11 cellular contexts compared by ENCODE assay signal in the genomic region with DNA sequence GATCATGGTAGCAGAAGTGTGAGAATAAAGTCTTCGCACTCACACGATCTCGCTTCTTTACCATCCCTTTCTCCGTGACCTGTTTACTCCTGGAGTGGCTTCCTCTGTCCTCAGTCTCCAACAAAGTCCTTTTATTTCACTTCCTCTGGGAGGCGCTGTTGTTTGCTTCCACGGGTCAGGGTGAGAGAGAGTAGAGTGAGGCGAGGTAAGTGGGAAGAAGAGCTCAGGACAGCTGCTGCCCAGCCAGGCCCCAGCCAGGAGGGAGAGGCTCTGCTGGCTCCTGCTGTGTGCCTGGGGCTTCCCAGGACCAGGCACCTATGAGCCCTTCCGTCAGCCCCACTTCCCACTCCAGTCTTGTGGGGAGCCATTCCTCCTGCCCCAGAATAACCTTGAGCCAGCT.
DNase-seq lines count a peak whose midpoint lies in the region; ATAC-seq and TF ChIP-seq lines count a peak whose summit lies in the region.
"Had no signal": no experiment of that assay in that cellular context is flagged by ENCODE, and none has a peak within 500 bp of the region (broad histone marks: within the 10 kb centered on the region; RNA-seq: fewer than 3 reads in every experiment).

No MANE protein-coding gene starts in this region.

- H3K27me3 Mint-ChIP-seq in neural crest cell (ENCODE audit: low read depth) = no peaks in the 10 kb centered on the region

- no peak overlapping the region for H3K4me3 Mint-ChIP-seq in neural crest cell
- H3K4me3 Mint-ChIP-seq: naive thymus-derived CD8-positive, alpha-beta T cell had no signal

- no peak for TF ChIP-seq CTCF in neural crest cell (conservative IDR thresholded peaks at IDR 0.05)

- H3K36me3 Mint-ChIP-seq in neural crest cell (ENCODE audit: low read depth) = no peaks in the 10 kb centered on the region
- H3K36me3 Mint-ChIP-seq: naive thymus-derived CD8-positive, alpha-beta T cell had no signal

- peaks cover 3% of the 10 kb centered on the region for H3K9me3 Mint-ChIP-seq in neural crest cell
- H3K9me3 Mint-ChIP-seq: naive thymus-derived CD8-positive, alpha-beta T cell had no signal

- no peak for ATAC-seq in GM18870 (IDR thresholded peaks at IDR 0.05; ENCODE audit: unreplicated experiment)
- ATAC-seq: naive thymus-derived CD8-positive, alpha-beta T cell had no signal

- H3K4me1 Mint-ChIP-seq in neural crest cell = no peaks in the 10 kb centered on the region
- H3K4me1 Mint-ChIP-seq: naive thymus-derived CD8-positive, alpha-beta T cell had no signal

- DNase-seq in NCI-H524 (lab: John Stamatoyannopoulos, UW) (peak; percentile 45), NCI-H524 treated with DMSO at 0.1 percent for 48 hours (lab: John Stamatoyannopoulos, UW) (no peak), HuH-7 (ENCODE audit: low spot score) (peak; percentile 76), SKM-1 treated with dmso at 0.1 percent for 144 hours (lab: John Stamatoyannopoulos, UW; ENCODE audit: unreplicated experiment) (peak; percentile 32), neural crest cell (ENCODE audit: low read depth, low spot score) (no peak), NCI-H2227 (lab: John Stamatoyannopoulos, UW; ENCODE audit: unreplicated experiment) (no peak), NOMO-1 (lab: John Stamatoyannopoulos, UW; ENCODE audit: unreplicated experiment in 2 of 2) (no peak)
- DNase-seq: GF-D8; kidney; naive thymus-derived CD8-positive, alpha-beta T cell had no signal

- peak overlapping the region; percentile 35 for H3K27ac Mint-ChIP-seq in neural crest cell (ENCODE audit: unreplicated experiment)
- H3K27ac Mint-ChIP-seq: naive thymus-derived CD8-positive, alpha-beta T cell had no signal

Comparison
In these comparisons a context has a peak if more than half of its experiments do, and no peak if none do; other contexts are left out.
1. DNase-seq: peak in NCI-H524 (2 of 2), HuH-7 (single experiment) and SKM-1 treated with dmso at 0.1 percent for 144 hours (single experiment); none in NCI-H524 treated with DMSO at 0.1 percent for 48 hours (single experiment), neural crest cell (single experiment), NCI-H2227 (single experiment) and NOMO-1 (0 of 2).